Comparison of ENCODE assay signal across 25 cellular contexts in genomic region chr2:110837421-110838409, GRCh38.
A peak's percentile ranks its signal among the peaks of the same experiment; 100 is the strongest.
DNase-seq lines count a peak whose midpoint lies in the region; ATAC-seq and TF ChIP-seq lines count a peak whose summit lies in the region.
"Had no signal": no experiment of that assay in that cellular context is flagged by ENCODE, and none has a peak within 500 bp of the region (broad histone marks: within the 10 kb centered on the region; RNA-seq: fewer than 3 reads in every experiment).

No MANE protein-coding gene starts in this region.

- POLR2A ChIA-PET in SK-N-SH (lab: Yijun Ruan, JAX), result interaction anchor here (1.0 kb wide), 1 partner anchor 283 kb away, joined by 3 read pairs; the partner anchor contains the start of gene BCL2L11

- H3K4me1 ChIP-seq in right atrium auricular region, result no peaks in the 10 kb centered on the region
- H3K4me1 ChIP-seq in SK-N-SH (ENCODE audit: control insufficient read depth in 1 of 2, insufficient read depth in 2 of 2, low read depth in 1 of 2, low read length in 1 of 2), result peaks cover 0 to 28% of the 10 kb centered on the region in 2 experiments; a peak in 2 of 4 replicates
- H3K4me1 ChIP-seq: psoas muscle had no signal

- WGBS in SK-N-SH (ENCODE audit: low lambda C conversion rate), result 33% methylated on average over 13 of the region's 13 CpGs

- no peak overlapping the region for H3K9ac ChIP-seq in SK-N-SH

- ATAC-seq in Right ventricle myocardium inferior (peak; percentile 13), GM21447 (IDR thresholded peaks at IDR 0.05; ENCODE audit: unreplicated experiment) (no peak)
- ATAC-seq: left cardiac atrium; psoas muscle; stimulated activated naive CD8-positive, alpha-beta T cell treated with anti-CD3 and anti-CD28 coated beads, Interleukin-15, Interleukin-2, amounts not matched to agents 100 U/mL and 50 U/mL, for 24 hours had no signal

- TF ChIP-seq EP300 in SK-N-SH (IDR thresholded peaks at IDR 0.05; ENCODE audit: borderline replicate concordance in 1 of 2, low read depth in 1 of 2, low read length in 1 of 2), result peak in 1 of 2 experiments; percentile 50; a peak in 1 of 4 replicates

- intact Hi-C loops in Right ventricle myocardium inferior (cut with DNase I) (no loop called here), head of caudate nucleus (cut with DNase I) (no loop called here)

- no peak overlapping the region for H3K4me2 ChIP-seq in SK-N-SH
- H3K4me2 ChIP-seq: PC-9 had no signal

- H3K36me3 ChIP-seq in right atrium auricular region, result no peaks in the 10 kb centered on the region
- no peaks in the 10 kb centered on the region for H3K36me3 ChIP-seq in SK-N-SH (replicated peaks in 1 of 2; ENCODE audit: control insufficient read depth in 1 of 2, insufficient read depth in 2 of 2, low read length in 1 of 2)
- H3K36me3 ChIP-seq: HAP-1, thoracic aorta had no signal

- no peaks in the 10 kb centered on the region for H3K9me2 ChIP-seq in SK-N-SH

- TF ChIP-seq CTCF in right atrium auricular region (IDR thresholded peaks at IDR 0.05) (no peak), SK-N-SH (IDR thresholded peaks at IDR 0.05) (no peak)

- no peak overlapping the region for H3K4me3 ChIP-seq in right atrium auricular region
- H3K4me3 ChIP-seq in SK-N-SH (ENCODE audit: low read depth in 2 of 2, low read length in 1 of 2), result no peak overlapping the region
- H3K4me3 ChIP-seq in iPS-18c (ENCODE audit: insufficient read depth, low read depth, low read length), result peak overlapping the region; percentile 20; the same call in 1 of the 2 replicates
- H3K4me3 ChIP-seq: HAP-1, PC-9, psoas muscle, thoracic aorta had no signal

- CTCF ChIA-PET in SK-N-SH (lab: Yijun Ruan, JAX), result interaction anchor here (0.6 to 3.6 kb wide), 4 partner anchors 10 to 62 kb away, joined by 3 to 13 read pairs (median 6); no protein-coding TSS in a partner anchor

- no peaks in the 10 kb centered on the region for H4K20me1 ChIP-seq in SK-N-SH (ENCODE audit: insufficient read depth)

- no peak for TF ChIP-seq RAD21 in SK-N-SH (IDR thresholded peaks at IDR 0.05; ENCODE audit: low read length)

- no peak overlapping the region for H3K27ac ChIP-seq in right atrium auricular region
- peak overlapping the region in 1 of 2 experiments; percentile 39; a peak in 1 of 4 replicates for H3K27ac ChIP-seq in SK-N-SH (ENCODE audit: low read depth in 2 of 2, low read length in 1 of 2)
- H3K27ac ChIP-seq: PC-9, psoas muscle, thoracic aorta had no signal

- H3K79me2 ChIP-seq in SK-N-SH (ENCODE audit: insufficient read depth), result no peaks in the 10 kb centered on the region

- H3K27me3 ChIP-seq in right atrium auricular region (no peaks in the 10 kb centered on the region), SK-N-SH (ENCODE audit: insufficient read depth) (peaks cover 26% of the 10 kb centered on the region; the same call in 1 of the 2 replicates)

- DNase-seq in Right ventricle myocardium inferior (ENCODE audit: missing footprints) (no peak), right atrium auricular region (ENCODE audit: low spot score) (no peak), SK-N-SH (peak; percentile 49), retina (peak; percentile 60), head of caudate nucleus (no peak), HT-29 (ENCODE audit: low spot score) (no peak)
- DNase-seq: activated B cell treated with CpG ODN at 0.5 μM for 24 hours; activated CD4-positive, alpha-beta T cell treated with anti-CD3 and anti-CD28 coated beads, Interleukin-2, amount 50 U/mL, for 1 hour; activated naive CD4-positive, alpha-beta T cell treated with anti-CD3 and anti-CD28 coated beads for 36 hours; CD4-positive, CD25-positive, alpha-beta regulatory T cell; effector CD8-positive, alpha-beta T cell; erythroblast; left cardiac atrium; mammary epithelial cell; NCI-H1694; NCI-H524 treated with DMSO at 0.1 percent for 48 hours; occipital lobe; PC-9; psoas muscle; Right ventricle myocardium superior; stimulated activated naive CD8-positive, alpha-beta T cell treated with anti-CD3 and anti-CD28 coated beads, Interleukin-15, Interleukin-2, amounts not matched to agents 100 U/mL and 50 U/mL, for 24 hours had no signal

- H3F3A ChIP-seq in SK-N-SH (replicated peaks; ENCODE audit: insufficient read depth), result no peaks in the 10 kb centered on the region

- no peaks in the 10 kb centered on the region for H3K9me3 ChIP-seq in right atrium auricular region
- H3K9me3 ChIP-seq in SK-N-SH, result no peaks in the 10 kb centered on the region
- no peaks in the 10 kb centered on the region for H3K9me3 ChIP-seq in iPS-18c (ENCODE audit: control insufficient read depth, insufficient read depth, low read length)
- H3K9me3 ChIP-seq: HAP-1, psoas muscle, thoracic aorta had no signal

- H2AFZ ChIP-seq in SK-N-SH (ENCODE audit: low read depth), result no peak overlapping the region
- H2AFZ ChIP-seq: PC-9 had no signal

TF ChIP-seq in SK-N-SH, 30 proteins besides CTCF, POLR2A, EP300 and RAD21:
- no peak for TF ChIP-seq JUND (IDR thresholded peaks at IDR 0.05)
- TF ChIP-seq CHD2 (IDR thresholded peaks at IDR 0.05; ENCODE audit: low read length, partially characterized antibody), result peak; percentile 44
- no peak for TF ChIP-seq TEAD4 (IDR thresholded peaks at IDR 0.05; ENCODE audit: borderline replicate concordance, insufficient read depth)
- no peak for TF ChIP-seq RXRA (IDR thresholded peaks at IDR 0.05; ENCODE audit: borderline replicate concordance, low read depth)
- no peak for TF ChIP-seq SMC3 (IDR thresholded peaks at IDR 0.05; ENCODE audit: low read depth, low read length)
- no peak for TF ChIP-seq ELF1 (IDR thresholded peaks at IDR 0.05)
- TF ChIP-seq TCF12 (IDR thresholded peaks at IDR 0.05), result no peak
- TF ChIP-seq RFX5 (IDR thresholded peaks at IDR 0.05; ENCODE audit: low read length), result no peak
- TF ChIP-seq USF2 (IDR thresholded peaks at IDR 0.05; ENCODE audit: borderline replicate concordance, low read depth, low read length), result no peak
- no peak for TF ChIP-seq REST (IDR thresholded peaks at IDR 0.05; ENCODE audit: low read depth, low read length)
- 0 out of 2 replicates have a peak, but pooled peaks have one; percentile 12 for TF ChIP-seq RCOR1 (IDR thresholded peaks at IDR 0.05; ENCODE audit: low read length)
- no peak for TF ChIP-seq YY1 (IDR thresholded peaks at IDR 0.05; ENCODE audit: low read depth)

Comparison
In these comparisons a context has a peak if more than half of its experiments do, and no peak if none do; other contexts are left out.
1. DNase-seq: peak in SK-N-SH (single experiment) and retina (single experiment); none in Right ventricle myocardium inferior (single experiment), right atrium auricular region (single experiment), head of caudate nucleus (0 of 42) and HT-29 (single experiment).